Comparison of ENCODE assay signal across 29 cellular contexts in the genomic region with DNA sequence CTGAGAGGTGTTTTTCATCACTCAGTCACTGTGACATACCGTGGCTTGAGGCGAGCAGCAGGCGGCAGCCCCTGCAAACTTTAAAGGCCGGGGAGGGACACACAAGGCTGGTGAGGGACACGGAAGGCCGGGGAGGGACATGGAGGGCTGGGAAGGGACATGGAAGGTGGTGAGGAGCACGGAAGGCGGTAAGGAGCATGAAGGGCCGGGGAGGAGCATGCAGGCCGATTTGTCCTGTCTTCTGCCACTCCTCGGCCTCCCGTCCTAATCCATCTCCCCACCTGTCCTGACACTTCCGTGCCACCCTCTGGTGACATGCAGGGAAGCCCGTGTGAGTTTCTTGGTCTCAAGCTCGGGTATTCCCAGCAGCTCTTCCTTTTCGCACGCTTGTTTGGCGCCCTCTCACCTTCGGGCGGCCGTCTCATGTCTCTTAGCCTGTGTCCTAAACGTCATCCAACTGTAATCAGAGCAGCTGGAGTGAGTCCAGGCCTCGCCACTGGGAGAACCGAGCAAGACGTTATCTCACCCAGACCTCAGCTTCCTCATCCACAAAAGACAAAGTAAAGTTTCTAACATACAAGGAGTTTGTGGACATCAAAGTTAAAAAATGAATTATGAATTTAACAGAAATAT.
DNase-seq lines count a peak whose midpoint lies in the region; ATAC-seq, FAIRE-seq and TF ChIP-seq lines count a peak whose summit lies in the region.
"Had no signal": no experiment of that assay in that cellular context is flagged by ENCODE, and none has a peak within 500 bp of the region (broad histone marks: within the 10 kb centered on the region; RNA-seq: fewer than 3 reads in every experiment).

No MANE protein-coding gene starts in this region.

- no peak overlapping the region for H3K27ac Mint-ChIP-seq in activated T-cell treated with anti-CD3 and anti-CD28 coated beads, Interleukin-2, amount 50 U/mL, for 24 hours
- no peak overlapping the region for H3K27ac Mint-ChIP-seq in activated naive CD4-positive, alpha-beta T cell treated with anti-CD3 and anti-CD28 coated beads, Interleukin-2, amount 10 ng/mL, durations not matched to agents 7 days and 5 days
- H3K27ac Mint-ChIP-seq: activated naive CD8-positive, alpha-beta T cell; activated T-helper 1 cell treated with anti-CD3 and anti-CD28 coated beads, Interleukin-12 subunit alpha, Interleukin-12 subunit beta, Interleukin-2, Interleukin-4 antibody, amounts not matched to agents 30 ng/mL and 10 ng/mL and 1 ng/mL, durations not matched to agents 14 hours and 24 hours and 36 hours; brain; IgD-negative memory B cell; natural killer cell; stimulated activated naive CD8-positive, alpha-beta T cell treated with anti-CD3 and anti-CD28 coated beads, Interleukin-15, Interleukin-2, amounts not matched to agents 100 ng/mL and 50 ng/mL, for 24 hours had no signal

- H3K27me3 ChIP-seq in bronchial epithelial cell (ENCODE audit: control insufficient read depth, insufficient read depth, low read length) (peaks cover 6% of the 10 kb centered on the region), right lobe of liver (no peaks in the 10 kb centered on the region)
- H3K27me3 ChIP-seq: SJCRH30 had no signal

- no peaks in the 10 kb centered on the region for H3K36me3 Mint-ChIP-seq in activated T-cell treated with anti-CD3 and anti-CD28 coated beads, Interleukin-2, amount 50 U/mL, for 24 hours (ENCODE audit: low read depth)
- no peaks in the 10 kb centered on the region for H3K36me3 Mint-ChIP-seq in activated naive CD4-positive, alpha-beta T cell treated with anti-CD3 and anti-CD28 coated beads, Interleukin-2, amount 10 ng/mL, durations not matched to agents 7 days and 5 days
- H3K36me3 Mint-ChIP-seq: activated naive CD8-positive, alpha-beta T cell; brain; natural killer cell had no signal

- ATAC-seq in right lobe of liver (peak; percentile 6 to 58 (median 20)), HG03280 (IDR thresholded peaks at IDR 0.05; ENCODE audit: unreplicated experiment) (no peak)
- ATAC-seq: gastrocnemius medialis, natural killer cell had no signal

- 23% methylated on average over 22 of the region's 25 CpGs for WGBS in right lobe of liver (ENCODE audit: insufficient coverage, low coverage, low lambda C conversion rate, missing lambda C conversion rate)

- H3K36me3 ChIP-seq in bronchial epithelial cell (ENCODE audit: control insufficient read depth, insufficient read depth, low read length) (no peaks in the 10 kb centered on the region), right lobe of liver (no peaks in the 10 kb centered on the region)
- H3K36me3 ChIP-seq: gastrocnemius medialis, SJCRH30, upper lobe of right lung had no signal

- H3K4me3 Mint-ChIP-seq in activated T-cell treated with anti-CD3 and anti-CD28 coated beads, Interleukin-2, amount 50 U/mL, for 24 hours = no peak overlapping the region
- H3K4me3 Mint-ChIP-seq in activated naive CD4-positive, alpha-beta T cell treated with anti-CD3 and anti-CD28 coated beads, Interleukin-2, amount 10 ng/mL, durations not matched to agents 7 days and 5 days = no peak overlapping the region
- H3K4me3 Mint-ChIP-seq: activated naive CD8-positive, alpha-beta T cell; activated T-helper 1 cell treated with anti-CD3 and anti-CD28 coated beads, Interleukin-12 subunit alpha, Interleukin-12 subunit beta, Interleukin-2, Interleukin-4 antibody, amounts not matched to agents 30 ng/mL and 10 ng/mL and 1 ng/mL, durations not matched to agents 14 hours and 24 hours and 36 hours; brain; IgD-negative memory B cell; natural killer cell; stimulated activated naive CD8-positive, alpha-beta T cell treated with anti-CD3 and anti-CD28 coated beads, Interleukin-15, Interleukin-2, amounts not matched to agents 100 ng/mL and 50 ng/mL, for 24 hours had no signal

- H3K27me3 Mint-ChIP-seq in activated T-cell treated with anti-CD3 and anti-CD28 coated beads, Interleukin-2, amount 50 U/mL, for 24 hours = peaks cover 60% of the 10 kb centered on the region
- peaks cover 75% of the 10 kb centered on the region for H3K27me3 Mint-ChIP-seq in activated naive CD4-positive, alpha-beta T cell treated with anti-CD3 and anti-CD28 coated beads, Interleukin-2, amount 10 ng/mL, durations not matched to agents 7 days and 5 days

- DNase-seq in DMS53 (lab: John Stamatoyannopoulos, UW) = peak; percentile 49
- no peak for DNase-seq in DMS53 treated with DMSO at 0.1 percent for 48 hours (lab: John Stamatoyannopoulos, UW; ENCODE audit: unreplicated experiment)
- DNase-seq in RPMI7951 (ENCODE audit: low read depth) = peak; percentile 8
- DNase-seq in bronchial epithelial cell (ENCODE audit: low read depth) = peak; percentile 18
- no peak for DNase-seq in right lobe of liver
- DNase-seq in activated T-cell treated with anti-CD3 and anti-CD28 coated beads, Interleukin-2, amount 50 U/mL, for 24 hours = no peak
- no peak for DNase-seq in activated naive CD4-positive, alpha-beta T cell treated with anti-CD3 and anti-CD28 coated beads, Interleukin-2, amount 10 ng/mL, durations not matched to agents 7 days and 5 days
- DNase-seq: activated CD4-positive, CD25-positive, alpha-beta regulatory T cell treated with anti-CD3 and anti-CD28 coated beads, Interleukin-2, amount 50 U/mL, for 72 hours; activated CD8-positive, alpha-beta memory T cell treated with anti-CD3 and anti-CD28 coated beads for 24 hours; AML-193; Calu3; gastrocnemius medialis; kidney glomerular epithelial cell; MM.1S; natural killer cell; NCI-H1930; NCI-H510A; SJCRH30; stimulated activated CD4-positive, alpha-beta T cell treated with anti-CD3 and anti-CD28 coated beads, Interleukin-2, amount 100 ng/mL, for 24 hours; upper lobe of right lung had no signal

- TF ChIP-seq CTCF in bronchial epithelial cell (IDR thresholded peaks at IDR 0.05; ENCODE audit: insufficient read depth, low read length, severe bottlenecking) (no peak), right lobe of liver (IDR thresholded peaks at IDR 0.05) (no peak)

- intact Hi-C loops in right lobe of liver (cut with DNase I) = no loop called here

- CTCF ChIA-PET in activated naive CD4-positive, alpha-beta T cell treated with anti-CD3 and anti-CD28 coated beads, Interleukin-2, amount 10 ng/mL, durations not matched to agents 7 days and 5 days (lab: Charles Lee) = no interaction called here

- no peaks in the 10 kb centered on the region for H3K9me3 ChIP-seq in right lobe of liver
- H3K9me3 ChIP-seq: gastrocnemius medialis, SJCRH30, upper lobe of right lung had no signal

- no peaks in the 10 kb centered on the region for H3K4me1 ChIP-seq in right lobe of liver
- H3K4me1 ChIP-seq: gastrocnemius medialis, SJCRH30, upper lobe of right lung had no signal

- no peak for FAIRE-seq in bronchial epithelial cell (lab: Jason Lieb, UNC)
- FAIRE-seq: GM12891 had no signal

- H3K9me3 Mint-ChIP-seq in activated T-cell treated with anti-CD3 and anti-CD28 coated beads, Interleukin-2, amount 50 U/mL, for 24 hours = peaks cover 1% of the 10 kb centered on the region
- no peaks in the 10 kb centered on the region for H3K9me3 Mint-ChIP-seq in activated naive CD4-positive, alpha-beta T cell treated with anti-CD3 and anti-CD28 coated beads, Interleukin-2, amount 10 ng/mL, durations not matched to agents 7 days and 5 days
- H3K9me3 Mint-ChIP-seq: activated T-helper 1 cell treated with anti-CD3 and anti-CD28 coated beads, Interleukin-12 subunit alpha, Interleukin-12 subunit beta, Interleukin-2, Interleukin-4 antibody, amounts not matched to agents 30 ng/mL and 10 ng/mL and 1 ng/mL, durations not matched to agents 14 hours and 24 hours and 36 hours; natural killer cell; stimulated activated naive CD8-positive, alpha-beta T cell treated with anti-CD3 and anti-CD28 coated beads, Interleukin-15, Interleukin-2, amounts not matched to agents 100 ng/mL and 50 ng/mL, for 24 hours had no signal

- no peak for TF ChIP-seq POLR2A in right lobe of liver (IDR thresholded peaks at IDR 0.05)

- peaks cover 12% of the 10 kb centered on the region for H3K4me1 Mint-ChIP-seq in activated T-cell treated with anti-CD3 and anti-CD28 coated beads, Interleukin-2, amount 50 U/mL, for 24 hours (ENCODE audit: low read depth)
- no peaks in the 10 kb centered on the region for H3K4me1 Mint-ChIP-seq in activated naive CD4-positive, alpha-beta T cell treated with anti-CD3 and anti-CD28 coated beads, Interleukin-2, amount 10 ng/mL, durations not matched to agents 7 days and 5 days
- H3K4me1 Mint-ChIP-seq: brain, natural killer cell had no signal

- H3K4me3 ChIP-seq in bronchial epithelial cell (ENCODE audit: low read depth, low read length) (no peak overlapping the region), right lobe of liver (no peak overlapping the region)
- H3K4me3 ChIP-seq: gastrocnemius medialis, SJCRH30, upper lobe of right lung had no signal

- H3K27ac ChIP-seq in right lobe of liver = no peak overlapping the region
- H3K27ac ChIP-seq: 22Rv1, epithelial cell of prostate, gastrocnemius medialis, SJCRH30, upper lobe of right lung had no signal

Comparison
In these comparisons a context has a peak if more than half of its experiments do, and no peak if none do; other contexts are left out.
1. DNase-seq: peak in DMS53 (single experiment), RPMI7951 (single experiment) and bronchial epithelial cell (single experiment); none in DMS53 treated with DMSO at 0.1 percent for 48 hours (single experiment), right lobe of liver (0 of 3), activated T-cell treated with anti-CD3 and anti-CD28 coated beads, Interleukin-2, amount 50 U/mL, for 24 hours (single experiment) and activated naive CD4-positive, alpha-beta T cell treated with anti-CD3 and anti-CD28 coated beads, Interleukin-2, amount 10 ng/mL, durations not matched to agents 7 days and 5 days (single experiment).